Comparison of ENCODE assay signal across 19 cellular contexts in genomic region chr1:109264379-109264755, GRCh38. TPM values are rescaled to one million over a fixed set of nuclear protein-coding genes. Genes with fewer than 3 reads are reported as not detected.
DNase-seq lines count a peak whose midpoint lies in the region; ATAC-seq, FAIRE-seq and TF ChIP-seq lines count a peak whose summit lies in the region.
"Had no signal": no experiment of that assay in that cellular context is flagged by ENCODE, and none has a peak within 500 bp of the region (broad histone marks: within the 10 kb centered on the region; RNA-seq: fewer than 3 reads in every experiment).

No MANE protein-coding gene starts in this region.

- no peak overlapping the region for H4K8ac ChIP-seq in H1 (ENCODE audit: extremely low read depth, insufficient read depth, low read length)

- DNase-seq in Right ventricle myocardium inferior (ENCODE audit: missing footprints) (peak; percentile 26), left ventricle myocardium superior (no peak), H1 (ENCODE audit: low read depth in 1 of 2, low spot score in 2 of 2) (no peak), sciatic nerve (ENCODE audit: low spot score) (no peak), AG08395 (ENCODE audit: low spot score) (no peak)
- no peak for DNase-seq in naive thymus-derived CD8-positive, alpha-beta T cell
- DNase-seq in stimulated activated naive CD8-positive, alpha-beta T cell treated with anti-CD3 and anti-CD28 coated beads, Interleukin-15, Interleukin-2, amounts not matched to agents 100 U/mL and 50 U/mL, for 24 hours, result no peak
- DNase-seq: DND-41, KBM-7, NCI-H1105 treated with DMSO at 0.1 percent for 48 hours, NCI-H1930, NCI-H2107, NCI-H524 treated with DMSO at 0.1 percent for 48 hours, NCI-H774 had no signal

- no peak overlapping the region for H3K23ac ChIP-seq in H1 (ENCODE audit: insufficient read length)

- no peaks in the 10 kb centered on the region for H3K27me3 ChIP-seq in H1 (replicated peaks in 1 of 4; ENCODE audit: control insufficient read depth in 3 of 4, extremely low read depth in 1 of 4, insufficient read depth in 3 of 4, low read length in 3 of 4)
- H3K27me3 ChIP-seq: MG63, SJSA1 had no signal

- no peak for FAIRE-seq in H1 (lab: Jason Lieb, UNC)
- FAIRE-seq: GM18507, HTR-8/SVneo had no signal

- no peak overlapping the region for H3K4ac ChIP-seq in H1 (replicated peaks; ENCODE audit: insufficient read length, low read depth, low read length)

- H2BK20ac ChIP-seq in H1 (ENCODE audit: low read length), result no peak overlapping the region

- no peak for TF ChIP-seq POLR2A in H1 (IDR thresholded peaks at IDR 0.05; ENCODE audit: control extremely low read depth in 1 of 2, low read depth in 2 of 2, low read length in 2 of 2)

- POLR2A ChIA-PET in H1 (lab: Charles Lee; ENCODE audit: partially characterized antibody), result interaction anchor here (0.8 to 2.2 kb wide), 5 partner anchors 12 to 134 kb away, joined by 3 to 7 read pairs (median 5); partner anchors contain the start of gene SORT1
- POLR2A ChIA-PET in naive thymus-derived CD8-positive, alpha-beta T cell (lab: Charles Lee), result interaction anchor here (1.3 kb wide), 1 partner anchor 134 kb away, joined by 3 read pairs; no protein-coding TSS in a partner anchor

- H3K9ac ChIP-seq in H1 (replicated peaks in 1 of 4; ENCODE audit: extremely low read depth in 1 of 4, low read depth in 3 of 4, low read length in 3 of 4), result no peak overlapping the region

- H4K91ac ChIP-seq in H1 (replicated peaks; ENCODE audit: insufficient read length, low read length), result peak overlapping the region; percentile 76

- no peak for TF ChIP-seq CTCF in H1 (IDR thresholded peaks at IDR 0.05; ENCODE audit: control extremely low read depth in 1 of 3, insufficient read depth in 1 of 3, low read depth in 1 of 3, low read length in 3 of 3)

- ATAC-seq in Right ventricle myocardium inferior (no peak), left ventricle myocardium superior (no peak), sciatic nerve (peak; percentile 4)
- no peak for ATAC-seq in naive thymus-derived CD8-positive, alpha-beta T cell
- no peak for ATAC-seq in stimulated activated naive CD8-positive, alpha-beta T cell treated with anti-CD3 and anti-CD28 coated beads, Interleukin-15, Interleukin-2, amounts not matched to agents 100 U/mL and 50 U/mL, for 24 hours

- no peaks in the 10 kb centered on the region for H3K79me1 ChIP-seq in H1 (ENCODE audit: low read depth, low read length)

- H3K36me3 Mint-ChIP-seq in naive thymus-derived CD8-positive, alpha-beta T cell, result peaks cover 0 to 2% (median 0%) of the 10 kb centered on the region in 3 donors

- WGBS in H1 (ENCODE audit: extremely low coverage in 1 of 2, insufficient coverage in 1 of 2, insufficient read length in 1 of 2, insufficient replicate concordance in 2 of 2, low coverage in 1 of 2, low lambda C conversion rate in 2 of 2, missing lambda C conversion rate in 1 of 2), 2 experiments, result 76% methylated on average over 8 of the region's 9 CpGs; no CpG with 5 or more reads in 1 of the 2 experiments

- H3K27me3 Mint-ChIP-seq in naive thymus-derived CD8-positive, alpha-beta T cell, result no peaks in the 10 kb centered on the region

- H4K20me1 ChIP-seq in H1 (replicated peaks in 1 of 2; ENCODE audit: control insufficient read depth in 1 of 2, insufficient read depth in 2 of 2, low read length in 2 of 2), result peaks cover 0 to 7% of the 10 kb centered on the region in 2 experiments

- no peak overlapping the region for H3K14ac ChIP-seq in H1 (ENCODE audit: insufficient read length)

- no peak overlapping the region for H4K5ac ChIP-seq in H1 (ENCODE audit: insufficient read length, low read depth, low read length)

- H3K27ac Mint-ChIP-seq in naive thymus-derived CD8-positive, alpha-beta T cell, result no peak overlapping the region

- TF ChIP-seq RAD21 in H1 (IDR thresholded peaks at IDR 0.05 in 1 of 2, conservative IDR thresholded peaks at IDR 0.05 in 1 of 2; ENCODE audit: low read depth in 2 of 2, low read length in 2 of 2), result no peak

- H3K27ac ChIP-seq in H1 (ENCODE audit: low read depth, low read length), result no peak overlapping the region
- H3K27ac ChIP-seq: SJSA1 had no signal

- H3K18ac ChIP-seq in H1 (ENCODE audit: extremely low read depth, low read length), result no peak overlapping the region

- peaks cover 11 to 28% (median 15%) of the 10 kb centered on the region in 4 experiments; a peak in 6 of 8 replicates for H3K36me3 ChIP-seq in H1 (ENCODE audit: control insufficient read depth in 2 of 4, insufficient read depth in 4 of 4, low read length in 3 of 4)
- H3K36me3 ChIP-seq: MG63, SJSA1 had no signal

- no peak overlapping the region for H3K56ac ChIP-seq in H1 (replicated peaks; ENCODE audit: insufficient read length, low read depth, low read length)

- peaks cover 4 to 10% (median 5%) of the 10 kb centered on the region in 4 donors for H3K4me1 Mint-ChIP-seq in naive thymus-derived CD8-positive, alpha-beta T cell

- H2BK120ac ChIP-seq in H1 (replicated peaks; ENCODE audit: low read depth, low read length), result no peak overlapping the region

- peaks cover 0 to 7% (median 2%) of the 10 kb centered on the region in 4 experiments; a peak in 3 of 7 replicates for H3K4me1 ChIP-seq in H1 (replicated peaks in 1 of 4; ENCODE audit: control insufficient read depth in 3 of 4, insufficient read depth in 4 of 4, low read length in 3 of 4)
- H3K4me1 ChIP-seq: SJSA1 had no signal

- H2AK5ac ChIP-seq in H1 (ENCODE audit: low read depth, low read length), result no peak overlapping the region

- no peak overlapping the region for H2BK5ac ChIP-seq in H1 (ENCODE audit: low read depth, low read length)

- H2AFZ ChIP-seq in H1 (ENCODE audit: low read length), result no peak overlapping the region

- H3K9me3 ChIP-seq in H1 (ENCODE audit: insufficient read depth in 2 of 2, low read depth in 1 of 2, low read length in 1 of 2), result no peaks in the 10 kb centered on the region

- no peak overlapping the region for H3K4me3 ChIP-seq in H1 (ENCODE audit: extremely low read depth in 1 of 4, insufficient read depth in 2 of 4, low read depth in 3 of 4, low read length in 4 of 4)
- H3K4me3 ChIP-seq: MG63, SJSA1 had no signal

- H3K23me2 ChIP-seq in H1 (ENCODE audit: low read depth, low read length), result no peaks in the 10 kb centered on the region

- no peak overlapping the region for H3K4me2 ChIP-seq in H1 (ENCODE audit: insufficient read depth in 1 of 2, low read depth in 2 of 2, low read length in 2 of 2)

- no peak overlapping the region for H3K4me3 Mint-ChIP-seq in naive thymus-derived CD8-positive, alpha-beta T cell

- no peaks in the 10 kb centered on the region for H3K79me2 ChIP-seq in H1 (ENCODE audit: control insufficient read depth in 1 of 2, insufficient read depth in 2 of 2, low read length in 2 of 2)

- H2BK12ac ChIP-seq in H1 (ENCODE audit: low read depth, low read length), result no peak overlapping the region

- no peak for TF ChIP-seq EP300 in H1 (IDR thresholded peaks at IDR 0.05; ENCODE audit: borderline replicate concordance in 1 of 2, low read depth in 2 of 2, low read length in 2 of 2)

- CTCF ChIA-PET in H1 (lab: Charles Lee; ENCODE audit: partially characterized antibody), result interaction anchor here (0.6 to 8.5 kb wide), 39 partner anchors 9 to 436 kb away, joined by 3 to 95 read pairs (median 5); partner anchors contain the start of genes CELSR2, MYBPHL, PSRC1 and SARS1

- intact Hi-C loops in Right ventricle myocardium inferior (cut with DNase I) (no loop called here), left ventricle myocardium superior (cut with micrococcal nuclease) (no loop called here), sciatic nerve (cut with DNase I) (loop anchor here (5.0 kb wide), 1 partner anchor 138 kb away; no protein-coding TSS in a partner anchor)

- H3K9me3 Mint-ChIP-seq in naive thymus-derived CD8-positive, alpha-beta T cell, result no peaks in the 10 kb centered on the region

- no peak overlapping the region for H2BK15ac ChIP-seq in H1 (ENCODE audit: low read length)

RNA-seq across cellular contexts. Expression of gene CELSR2, which starts 15.0 kb away (rescaled TPM):
- total RNA-seq in Right ventricle myocardium inferior, result 6.5 TPM
- 9.8 TPM for total RNA-seq in left ventricle myocardium superior
- 27.7 and 28.0 TPM in 2 replicates for total RNA-seq in H1 (2021; fragmentation: NEBNext Ultra II Directional; extraction: Animal tissue kit (Norgen Biotek cat#: 25700))
- polyA plus RNA-seq in H1 (2011; rRNA removed), result 12.0 and 25.9 TPM in 2 replicates
- 12.4 TPM for polyA plus RNA-seq in H1 (2011; cell fraction: cytosol; rRNA removed)
- 59.6 TPM for polyA plus RNA-seq in H1 (2011; cell fraction: nucleus; rRNA removed)
- polyA plus RNA-seq in H1 (2012, experiment 1 of 2), result 15.3 to 24.5 TPM (median 21.9 TPM) in 4 replicates
- 16.0 TPM for polyA plus RNA-seq in H1 (2012, experiment 2 of 2)
- 19.9 TPM for polyA plus RNA-seq in H1 (2013, experiment 1 of 2)
- 16.0 TPM for polyA plus RNA-seq in H1 (2013, experiment 2 of 2)
- polyA minus RNA-seq in H1 (2011; rRNA and poly(A)+ RNA removed), result 37.3 and 50.6 TPM in 2 replicates
- polyA minus RNA-seq in H1 (2011; cell fraction: cytosol; rRNA and poly(A)+ RNA removed), result 28.1 TPM
- 39.4 TPM for polyA minus RNA-seq in H1 (2011; cell fraction: nucleus; rRNA and poly(A)+ RNA removed)
- 24.0 TPM for total RNA-seq in sciatic nerve
- total RNA-seq in naive thymus-derived CD8-positive, alpha-beta T cell, result 1 to 10 TPM; 5.4 to 6.8 TPM
- polyA plus RNA-seq in naive thymus-derived CD8-positive, alpha-beta T cell, result under 1 TPM; 0.20 to 0.94 (median 0.30) TPM

RNA-seq across cellular contexts. Expression of gene PSRC1, which starts 18.6 kb away (rescaled TPM):
- 1.2 TPM for total RNA-seq in Right ventricle myocardium inferior
- 0.74 TPM for total RNA-seq in left ventricle myocardium superior
- 67.3 and 69.6 TPM in 2 replicates for total RNA-seq in H1 (2021; fragmentation: NEBNext Ultra II Directional; extraction: Animal tissue kit (Norgen Biotek cat#: 25700))
- polyA plus RNA-seq in H1 (2011; rRNA removed), result 56.1 and 83.3 TPM in 2 replicates
- polyA plus RNA-seq in H1 (2011; cell fraction: cytosol; rRNA removed), result 61.4 TPM
- 94.4 TPM for polyA plus RNA-seq in H1 (2011; cell fraction: nucleus; rRNA removed)
- polyA plus RNA-seq in H1 (2012, experiment 1 of 2), result 49.1 to 60.0 TPM (median 56.5 TPM) in 4 replicates
- polyA plus RNA-seq in H1 (2012, experiment 2 of 2), result 58.9 TPM
- 54.5 TPM for polyA plus RNA-seq in H1 (2013, experiment 1 of 2)
- polyA plus RNA-seq in H1 (2013, experiment 2 of 2), result 53.3 TPM
- 16.6 and 25.5 TPM in 2 replicates for polyA minus RNA-seq in H1 (2011; rRNA and poly(A)+ RNA removed)
- 24.0 TPM for polyA minus RNA-seq in H1 (2011; cell fraction: cytosol; rRNA and poly(A)+ RNA removed)
- 21.1 TPM for polyA minus RNA-seq in H1 (2011; cell fraction: nucleus; rRNA and poly(A)+ RNA removed)
- total RNA-seq in sciatic nerve, result 7.6 TPM
- total RNA-seq in naive thymus-derived CD8-positive, alpha-beta T cell, result under 1 TPM in 1 of 2 experiments, not detected in 1; 0.31 TPM
- polyA plus RNA-seq in naive thymus-derived CD8-positive, alpha-beta T cell, result under 1 TPM in 1 of 3 donors, not detected in 2; 0.89 TPM

RNA-seq across cellular contexts. Expression of gene MYBPHL, which starts 42.4 kb away (rescaled TPM):
- total RNA-seq in Right ventricle myocardium inferior (not detected), left ventricle myocardium superior (0.35 TPM), sciatic nerve (0.45 TPM)
- total RNA-seq in H1 (2021; fragmentation: NEBNext Ultra II Directional; extraction: Animal tissue kit (Norgen Biotek cat#: 25700)), result 0.30 TPM in 1 of 2 replicates, not detected in the other
- 0.24 and 0.58 TPM in 2 replicates for polyA plus RNA-seq in H1 (2011; rRNA removed)
- 0.17 TPM for polyA plus RNA-seq in H1 (2011; cell fraction: cytosol; rRNA removed)
- polyA plus RNA-seq in H1 (2011; cell fraction: nucleus; rRNA removed), result 0.66 TPM
- 0.20 to 0.83 TPM (median 0.55 TPM) in 3 of 4 replicates, not detected in the other for polyA plus RNA-seq in H1 (2012, experiment 1 of 2)
- not detected for polyA plus RNA-seq in H1 (2012, experiment 2 of 2)
- 0.24 TPM for polyA plus RNA-seq in H1 (2013, experiment 1 of 2)
- polyA plus RNA-seq in H1 (2013, experiment 2 of 2), result 0.09 TPM
- polyA minus RNA-seq in H1 (2011; rRNA and poly(A)+ RNA removed), result 0.37 TPM in 1 of 2 replicates, not detected in the other
- 0.81 TPM for polyA minus RNA-seq in H1 (2011; cell fraction: cytosol; rRNA and poly(A)+ RNA removed)
- not detected for polyA minus RNA-seq in H1 (2011; cell fraction: nucleus; rRNA and poly(A)+ RNA removed)
- not detected for total RNA-seq in naive thymus-derived CD8-positive, alpha-beta T cell
- polyA plus RNA-seq in naive thymus-derived CD8-positive, alpha-beta T cell, result not detected
- total RNA-seq: Calu3, SJSA1 had no signal

RNA-seq across cellular contexts. Expression of gene SARS1, which starts 50.6 kb away (rescaled TPM):
- total RNA-seq in Right ventricle myocardium inferior (97.6 TPM), left ventricle myocardium superior (99.8 TPM), sciatic nerve (123 TPM)
- 136 and 146 TPM in 2 replicates for total RNA-seq in H1 (2021; fragmentation: NEBNext Ultra II Directional; extraction: Animal tissue kit (Norgen Biotek cat#: 25700))
- 83.1 and 97.1 TPM in 2 replicates for polyA plus RNA-seq in H1 (2011; rRNA removed)
- 145 TPM for polyA plus RNA-seq in H1 (2011; cell fraction: cytosol; rRNA removed)
- 134 TPM for polyA plus RNA-seq in H1 (2011; cell fraction: nucleus; rRNA removed)
- polyA plus RNA-seq in H1 (2012, experiment 1 of 2), result 150 to 162 TPM (median 155 TPM) in 4 replicates
- polyA plus RNA-seq in H1 (2012, experiment 2 of 2), result 71.7 TPM
- 89.1 TPM for polyA plus RNA-seq in H1 (2013, experiment 1 of 2)
- polyA plus RNA-seq in H1 (2013, experiment 2 of 2), result 87.4 TPM
- 87.1 and 97.9 TPM in 2 replicates for polyA minus RNA-seq in H1 (2011; rRNA and poly(A)+ RNA removed)
- 50.2 TPM for polyA minus RNA-seq in H1 (2011; cell fraction: cytosol; rRNA and poly(A)+ RNA removed)
- polyA minus RNA-seq in H1 (2011; cell fraction: nucleus; rRNA and poly(A)+ RNA removed), result 67.5 TPM
- 100 to 1,000 TPM; 205 to 211 TPM for total RNA-seq in naive thymus-derived CD8-positive, alpha-beta T cell
- polyA plus RNA-seq in naive thymus-derived CD8-positive, alpha-beta T cell, result 100 to 1,000 TPM; 117 to 154 (median 127) TPM
